1 cellular context compared by ENCODE assay signal in the genomic region with DNA sequence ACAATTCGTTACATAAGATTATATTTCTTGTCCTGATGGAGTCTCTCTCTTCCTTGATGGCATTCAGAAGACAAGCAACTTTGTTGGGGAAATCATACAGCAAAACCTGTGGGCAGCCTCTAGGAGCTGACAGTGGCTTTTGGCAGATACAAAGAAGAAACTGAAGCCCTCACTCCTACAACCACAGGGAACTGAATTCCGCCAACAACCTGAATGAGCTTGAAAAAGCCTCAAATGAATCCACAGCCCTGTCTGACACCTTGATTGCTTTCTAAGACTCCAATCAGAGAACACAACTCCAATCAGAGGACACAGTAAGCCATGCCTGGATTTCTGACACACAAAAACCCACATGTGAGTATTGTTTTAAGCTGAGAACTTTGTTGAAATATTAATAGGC.
TF ChIP-seq lines count a peak whose summit lies in the region.

No MANE protein-coding gene starts in this region.

TF ChIP-seq in H1, 55 proteins besides CTCF, POLR2A, EP300 and RAD21:
- no peak for TF ChIP-seq JUND (IDR thresholded peaks at IDR 0.05; ENCODE audit: low read length)
- TF ChIP-seq KDM5A (IDR thresholded peaks at IDR 0.05; ENCODE audit: low read length), result no peak
- no peak for TF ChIP-seq CHD2 (IDR thresholded peaks at IDR 0.05; ENCODE audit: low read length)
- no peak for TF ChIP-seq JUN (IDR thresholded peaks at IDR 0.05; ENCODE audit: low read depth, low read length)
- TF ChIP-seq CHD1 (IDR thresholded peaks at IDR 0.05; ENCODE audit: low read depth, low read length), result no peak
- no peak for TF ChIP-seq SAP30 (IDR thresholded peaks at IDR 0.05; ENCODE audit: insufficient read depth, insufficient replicate concordance, low read length)
- TF ChIP-seq, protein P1, sequence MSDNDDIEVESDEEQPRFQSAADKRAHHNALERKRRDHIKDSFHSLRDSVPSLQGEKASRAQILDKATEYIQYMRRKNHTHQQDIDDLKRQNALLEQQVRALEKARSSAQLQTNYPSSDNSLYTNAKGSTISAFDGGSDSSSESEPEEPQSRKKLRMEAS (IDR thresholded peaks at IDR 0.05), result no peak
- TF ChIP-seq CBX8 (IDR thresholded peaks at IDR 0.05; ENCODE audit: borderline replicate concordance, low read depth, low read length), result no peak
